11 cellular contexts compared by ENCODE assay signal in genomic region chr11:126305699-126306098, GRCh38. TPM values are rescaled to one million over a fixed set of nuclear protein-coding genes. Genes with fewer than 3 reads are reported as not detected.
DNase-seq lines count a peak whose midpoint lies in the region; ATAC-seq, FAIRE-seq and TF ChIP-seq lines count a peak whose summit lies in the region.
"Had no signal": no experiment of that assay in that cellular context is flagged by ENCODE, and none has a peak within 500 bp of the region (broad histone marks: within the 10 kb centered on the region; RNA-seq: fewer than 3 reads in every experiment).

No MANE protein-coding gene starts in this region.

- no peaks in the 10 kb centered on the region for H3K9me3 Mint-ChIP-seq in CD4-positive, alpha-beta memory T cell
- no peaks in the 10 kb centered on the region for H3K9me3 Mint-ChIP-seq in activated CD8-positive, alpha-beta T cell treated with anti-CD3 and anti-CD28 coated beads for 36 hours

- DNase-seq in CD4-positive, alpha-beta memory T cell, result no peak
- DNase-seq in GM19239 (ENCODE audit: insufficient read length, low spot score), result no peak
- peak; percentile 48 for DNase-seq in activated CD8-positive, alpha-beta T cell treated with anti-CD3 and anti-CD28 coated beads for 36 hours
- no peak for DNase-seq in mucosa of gallbladder (ENCODE audit: low spot score)
- DNase-seq in gastrocnemius medialis, result no peak
- no peak for DNase-seq in NCI-H226
- DNase-seq in COLO668 (lab: John Stamatoyannopoulos, UW; ENCODE audit: unreplicated experiment), result no peak
- DNase-seq: DMS153 had no signal

- peak overlapping the region; percentile 43 to 93 (median 85) for H3K27ac Mint-ChIP-seq in CD4-positive, alpha-beta memory T cell
- peak overlapping the region; percentile 82 for H3K27ac Mint-ChIP-seq in activated CD8-positive, alpha-beta T cell treated with anti-CD3 and anti-CD28 coated beads for 36 hours

- TF ChIP-seq CTCF in activated CD8-positive, alpha-beta T cell treated with anti-CD3 and anti-CD28 coated beads for 36 hours (IDR thresholded peaks at IDR 0.05), result no peak
- no peak for TF ChIP-seq CTCF in gastrocnemius medialis (IDR thresholded peaks at IDR 0.05 in 4 of 5, conservative IDR thresholded peaks at IDR 0.05 in 1 of 5)

- no peaks in the 10 kb centered on the region for H3K27me3 ChIP-seq in CD4-positive, alpha-beta memory T cell (ENCODE audit: insufficient read depth, low read length)
- no peaks in the 10 kb centered on the region for H3K27me3 ChIP-seq in gastrocnemius medialis

- ATAC-seq in HG03060 (IDR thresholded peaks at IDR 0.05; ENCODE audit: low read depth, unreplicated experiment) (peak; percentile 45), gastrocnemius medialis (no peak)
- ATAC-seq in activated CD8-positive, alpha-beta T cell treated with anti-CD3 and anti-CD28 coated beads for 36 hours, result peak; percentile 38
- ATAC-seq: HepG2 had no signal

- intact Hi-C loops in CD4-positive, alpha-beta memory T cell (cut with micrococcal nuclease), result no loop called here
- intact Hi-C loops in activated CD8-positive, alpha-beta T cell treated with anti-CD3 and anti-CD28 coated beads for 36 hours (cut with micrococcal nuclease), result loop anchor here (5.0 kb wide), 1 partner anchor 177 kb away; no protein-coding TSS in a partner anchor
- intact Hi-C loops in gastrocnemius medialis (cut with DNase I; ENCODE audit: low total_unique reads), result loop anchor here (5.0 kb wide), 1 partner anchor 52 kb away; the partner anchor contains the start of gene ST3GAL4

- in situ Hi-C loops in gastrocnemius medialis (cut with MboI; ENCODE audit: low sequenced_read_pairs in 4 of 4), result loop anchor here in 1 of 4 donors (25.0 kb wide), 1 partner anchor 182 kb away; no protein-coding TSS in a partner anchor

- H3K4me1 Mint-ChIP-seq in CD4-positive, alpha-beta memory T cell, result peaks cover 26 to 54% (median 41%) of the 10 kb centered on the region in 4 donors
- H3K4me1 Mint-ChIP-seq in activated CD8-positive, alpha-beta T cell treated with anti-CD3 and anti-CD28 coated beads for 36 hours (ENCODE audit: low read depth), result peaks cover 27% of the 10 kb centered on the region

- H3K9me3 ChIP-seq in CD4-positive, alpha-beta memory T cell (ENCODE audit: control insufficient read depth in 1 of 2, low read length in 2 of 2), result no peaks in the 10 kb centered on the region
- H3K9me3 ChIP-seq in gastrocnemius medialis, result no peaks in the 10 kb centered on the region
- H3K9me3 ChIP-seq: thoracic aorta had no signal

- H3K36me3 ChIP-seq in CD4-positive, alpha-beta memory T cell (ENCODE audit: insufficient read depth, low read length), result peaks cover 2% of the 10 kb centered on the region
- peaks cover 0 to 2% of the 10 kb centered on the region in 2 donors for H3K36me3 ChIP-seq in gastrocnemius medialis

- no peaks in the 10 kb centered on the region for H3K27me3 Mint-ChIP-seq in CD4-positive, alpha-beta memory T cell
- H3K27me3 Mint-ChIP-seq in activated CD8-positive, alpha-beta T cell treated with anti-CD3 and anti-CD28 coated beads for 36 hours, result no peaks in the 10 kb centered on the region

- no peak for TF ChIP-seq POLR2A in gastrocnemius medialis (IDR thresholded peaks at IDR 0.05)

- no peak overlapping the region for H3K4me3 ChIP-seq in CD4-positive, alpha-beta memory T cell (ENCODE audit: low read length in 2 of 2)
- no peak overlapping the region for H3K4me3 ChIP-seq in gastrocnemius medialis
- H3K4me3 ChIP-seq: thoracic aorta had no signal

- peaks cover 28% of the 10 kb centered on the region for H3K4me1 ChIP-seq in CD4-positive, alpha-beta memory T cell (ENCODE audit: insufficient read depth, low read length)
- H3K4me1 ChIP-seq in gastrocnemius medialis, result peaks cover 18 to 42% of the 10 kb centered on the region in 2 donors

- CTCF ChIA-PET in CD4-positive, alpha-beta memory T cell (lab: Charles Lee; ENCODE audit: partially characterized antibody), result interaction anchor here (2.2 kb wide), 1 partner anchor 17 kb away, joined by 7 read pairs; no protein-coding TSS in a partner anchor
- CTCF ChIA-PET in activated CD8-positive, alpha-beta T cell treated with anti-CD3 and anti-CD28 coated beads for 36 hours (lab: Charles Lee), result interaction anchor here (0.7 to 2.1 kb wide), 3 partner anchors 9 to 175 kb away, joined by 3 to 8 read pairs (median 6); no protein-coding TSS in a partner anchor

- H3K4me3 Mint-ChIP-seq in CD4-positive, alpha-beta memory T cell, result peak overlapping the region; percentile 40 to 82 (median 74)
- peak overlapping the region; percentile 57 for H3K4me3 Mint-ChIP-seq in activated CD8-positive, alpha-beta T cell treated with anti-CD3 and anti-CD28 coated beads for 36 hours

- FAIRE-seq in GM19239 (lab: Jason Lieb, UNC), result peak; percentile 91
- FAIRE-seq: HepG2 had no signal

- H3K36me3 Mint-ChIP-seq in CD4-positive, alpha-beta memory T cell, result peaks cover 17 to 47% of the 10 kb centered on the region in 2 donors
- peaks cover 29% of the 10 kb centered on the region for H3K36me3 Mint-ChIP-seq in activated CD8-positive, alpha-beta T cell treated with anti-CD3 and anti-CD28 coated beads for 36 hours (ENCODE audit: low read depth)

- POLR2A ChIA-PET in CD4-positive, alpha-beta memory T cell (lab: Charles Lee; ENCODE audit: partially characterized antibody), result interaction anchor here (1.1 to 2.8 kb wide), 3 partner anchors 10 to 37 kb away, joined by 3 to 39 read pairs (median 3); partner anchors contain the start of genes FOXRED1 and SRPRA
- POLR2A ChIA-PET in activated CD8-positive, alpha-beta T cell treated with anti-CD3 and anti-CD28 coated beads for 36 hours (lab: Charles Lee), result interaction anchor here (0.6 to 1.6 kb wide), 4 partner anchors 11 to 36 kb away, joined by 3 to 4 read pairs (median 3); partner anchors contain the start of genes FOXRED1 and SRPRA

- no peak overlapping the region for H3K27ac ChIP-seq in CD4-positive, alpha-beta memory T cell (ENCODE audit: low read depth, low read length)
- H3K27ac ChIP-seq in gastrocnemius medialis, result peak overlapping the region in 1 of 4 donors; percentile 6
- H3K27ac ChIP-seq: thoracic aorta had no signal

RNA-seq across cellular contexts. Expression of gene DCPS, which starts 1.8 kb away (rescaled TPM):
- total RNA-seq in CD4-positive, alpha-beta memory T cell, result 10 to 100 TPM; 20.2 to 21.2 TPM
- 10 to 100 TPM; 40.3 to 48.0 TPM for polyA plus RNA-seq in CD4-positive, alpha-beta memory T cell
- total RNA-seq in activated CD8-positive, alpha-beta T cell treated with anti-CD3 and anti-CD28 coated beads for 36 hours, result 10 to 100 TPM; 17.2 to 18.8 TPM
- total RNA-seq in mucosa of gallbladder, result 34.6 TPM
- 10 to 100 TPM in 3 of 4 donors, 1 to 10 TPM in 1; 9.8 to 23.1 (median 11.5) TPM for total RNA-seq in gastrocnemius medialis

RNA-seq across cellular contexts. Expression of gene TIRAP, which starts 22.8 kb away (rescaled TPM):
- 10 to 100 TPM; 25.4 to 27.4 TPM for total RNA-seq in CD4-positive, alpha-beta memory T cell
- 10 to 100 TPM in 1 of 2 donors, 1 to 10 TPM in 1; 5.9 to 12.8 TPM for polyA plus RNA-seq in CD4-positive, alpha-beta memory T cell
- 1 to 10 TPM; 4.6 to 4.9 TPM for total RNA-seq in activated CD8-positive, alpha-beta T cell treated with anti-CD3 and anti-CD28 coated beads for 36 hours
- total RNA-seq in mucosa of gallbladder (20.7 TPM), gastrocnemius medialis (1 to 10 TPM; 4.5 to 5.8 (median 5.6) TPM)

RNA-seq across cellular contexts. Expression of gene FOXRED1, which starts 36.7 kb away (rescaled TPM):
- total RNA-seq in CD4-positive, alpha-beta memory T cell, result 10 to 100 TPM; 30.5 to 32.5 TPM
- 10 to 100 TPM; 18.7 to 27.3 TPM for polyA plus RNA-seq in CD4-positive, alpha-beta memory T cell
- total RNA-seq in activated CD8-positive, alpha-beta T cell treated with anti-CD3 and anti-CD28 coated beads for 36 hours, result 10 to 100 TPM; 46.0 to 47.3 TPM
- total RNA-seq in mucosa of gallbladder (29.3 TPM), gastrocnemius medialis (10 to 100 TPM; 12.5 to 20.8 (median 16.2) TPM)

RNA-seq across cellular contexts. Expression of gene SRPRA, which starts 37.0 kb away (rescaled TPM):
- 100 to 1,000 TPM; 171 to 176 TPM for total RNA-seq in CD4-positive, alpha-beta memory T cell
- 100 to 1,000 TPM; 132 to 146 TPM for polyA plus RNA-seq in CD4-positive, alpha-beta memory T cell
- total RNA-seq in activated CD8-positive, alpha-beta T cell treated with anti-CD3 and anti-CD28 coated beads for 36 hours, result 100 to 1,000 TPM; 127 to 128 TPM
- total RNA-seq in mucosa of gallbladder (138 TPM), gastrocnemius medialis (100 to 1,000 TPM in 1 of 4 donors, 10 to 100 TPM in 3; 72.3 to 101 (median 79.4) TPM)

RNA-seq across cellular contexts. Expression of gene ST3GAL4, which starts 49.8 kb away (rescaled TPM):
- 1 to 10 TPM; 2.6 TPM for total RNA-seq in CD4-positive, alpha-beta memory T cell
- 1 to 10 TPM; 4.6 to 5.9 TPM for polyA plus RNA-seq in CD4-positive, alpha-beta memory T cell
- 10 to 100 TPM; 10.7 to 11.7 TPM for total RNA-seq in activated CD8-positive, alpha-beta T cell treated with anti-CD3 and anti-CD28 coated beads for 36 hours
- 19.4 TPM for total RNA-seq in mucosa of gallbladder
- 10 to 100 TPM in 2 of 4 donors, 1 to 10 TPM in 2; 3.4 to 12.4 (median 9.6) TPM for total RNA-seq in gastrocnemius medialis

Comparison
In these comparisons a context has a peak if more than half of its experiments do, and no peak if none do; other contexts are left out.
1. ATAC-seq: peak in HG03060 (single experiment) and activated CD8-positive, alpha-beta T cell treated with anti-CD3 and anti-CD28 coated beads for 36 hours (single experiment); none in gastrocnemius medialis (0 of 2).